ENCODE assay signal across 1 cellular context in genomic region chr1:1231400-1232223, GRCh38.
TF ChIP-seq lines count a peak whose summit lies in the region.

TSS of gene SDF4 (minus strand) at chr1:1232001. CDS start at chr1:1228772, 3,229 bp downstream.

TF ChIP-seq in K562, 482 proteins besides CTCF, POLR2A, EP300 and RAD21 (continued from another document and continues in another):
- TF ChIP-seq NR4A1 (CRISPR knock-in tag; IDR thresholded peaks at IDR 0.05) (peak; percentile 72), NR4A1 (tag; IDR thresholded peaks at IDR 0.05) (0 out of 2 replicates have a peak, but pooled peaks have one; percentile 19), TEAD4 (IDR thresholded peaks at IDR 0.05; ENCODE audit: low read length) (no peak; the same call in 1 of the 2 replicates), TEAD4 (CRISPR knock-in tag; IDR thresholded peaks at IDR 0.05; ENCODE audit: borderline replicate concordance) (peak; percentile 46; the same call in 1 of the 2 replicates), CBFB (CRISPR knock-in tag; IDR thresholded peaks at IDR 0.05) (no peak), CHCHD3 (CRISPR knock-in tag; IDR thresholded peaks at IDR 0.05) (no peak), E2F5 (CRISPR knock-in tag; IDR thresholded peaks at IDR 0.05) (no peak), ZNF143 (CRISPR knock-in tag; IDR thresholded peaks at IDR 0.05) (no peak), SMAD1 (IDR thresholded peaks at IDR 0.05; ENCODE audit: low read depth, low read length, partially characterized antibody) (peak; percentile 54), LARP7 (IDR thresholded peaks at IDR 0.05) (no peak), POLR2G (IDR thresholded peaks at IDR 0.05; ENCODE audit: low read depth, low read length) (peak; percentile 100), MGA (IDR thresholded peaks at IDR 0.05) (peak; percentile 54), ZHX1 (conservative IDR thresholded peaks at IDR 0.05; ENCODE audit: low read length) (no peak), PPARD (CRISPR knock-in tag; IDR thresholded peaks at IDR 0.05) (no peak), ZNF830 (CRISPR knock-in tag; IDR thresholded peaks at IDR 0.05) (no peak), FOXJ2 (tag; IDR thresholded peaks at IDR 0.05) (no peak), TAF9B (IDR thresholded peaks at IDR 0.05; ENCODE audit: partially characterized antibody) (no peak), KDM1A (IDR thresholded peaks at IDR 0.05) (no peak), DPF2 (IDR thresholded peaks at IDR 0.05) (no peak), FOXM1 (IDR thresholded peaks at IDR 0.05; ENCODE audit: low read depth) (no peak), FOXM1 (CRISPR knock-in tag; IDR thresholded peaks at IDR 0.05; ENCODE audit: low read depth) (peak; percentile 92), ZNF184 (CRISPR knock-in tag; IDR thresholded peaks at IDR 0.05) (no peak), KDM2B (CRISPR knock-in tag; IDR thresholded peaks at IDR 0.05) (peak; percentile 63; the same call in 1 of the 2 replicates), ZNF165 (CRISPR knock-in tag; IDR thresholded peaks at IDR 0.05; ENCODE audit: borderline replicate concordance) (peak; percentile 67; the same call in 1 of the 2 replicates), NKRF (IDR thresholded peaks at IDR 0.05; ENCODE audit: borderline replicate concordance) (no peak; the same call in 1 of the 2 replicates), MAFG (tag; conservative IDR thresholded peaks at IDR 0.05) (no peak), HNRNPH1 (optimal IDR thresholded peaks at IDR 0.05; ENCODE audit: low read depth, low read length) (no peak), RAD51 (IDR thresholded peaks at IDR 0.05; ENCODE audit: borderline replicate concordance, low read depth) (peak; percentile 93), ZNF395 (CRISPR knock-in tag; IDR thresholded peaks at IDR 0.05) (peak; percentile 1; the same call in 1 of the 2 replicates), PHF8 (IDR thresholded peaks at IDR 0.05; ENCODE audit: borderline replicate concordance, low read length) (peak; percentile 96), USF2 (CRISPR knock-in tag; IDR thresholded peaks at IDR 0.05) (peak; percentile 96), TFE3 (CRISPR knock-in tag; IDR thresholded peaks at IDR 0.05) (peak; percentile 82), FOXP4 (CRISPR knock-in tag; IDR thresholded peaks at IDR 0.05; ENCODE audit: borderline replicate concordance) (no peak), PCBP1 (IDR thresholded peaks at IDR 0.05; ENCODE audit: low read depth, low read length, poor library complexity, severe bottlenecking) (peak; percentile 71), ZFX (CRISPR knock-in tag; IDR thresholded peaks at IDR 0.05) (peak; percentile 93), E2F3 (CRISPR knock-in tag; IDR thresholded peaks at IDR 0.05) (peak; percentile 14; the same call in 1 of the 2 replicates)
